ENCODE assay signal across 8 cellular contexts in genomic region chr3:43296565-43296964, GRCh38.
DNase-seq lines count a peak whose midpoint lies in the region; ATAC-seq lines count a peak whose summit lies in the region.

No MANE protein-coding gene starts in this region.

- H3K4me3 ChIP-seq in adipocyte (ENCODE audit: low read length) = no peak overlapping the region

- peaks cover 8% of the 10 kb centered on the region for H3K4me1 ChIP-seq in adipocyte (ENCODE audit: control insufficient read depth, insufficient read depth, low read length)

- no peaks in the 10 kb centered on the region for H3K36me3 ChIP-seq in adipocyte (ENCODE audit: control insufficient read depth, insufficient read depth, low read length, severe bottlenecking)

- H3K9me3 ChIP-seq in adipocyte (ENCODE audit: control insufficient read depth, low read length) = no peaks in the 10 kb centered on the region

- no peak overlapping the region for H3K9ac ChIP-seq in adipocyte (ENCODE audit: low read length)

- DNase-seq in SKM-1 (lab: John Stamatoyannopoulos, UW; ENCODE audit: unreplicated experiment) (peak; percentile 96), adipocyte (ENCODE audit: low read depth) (peak; percentile 14), NCI-H510A (lab: John Stamatoyannopoulos, UW) (no peak), NCI-H82 (lab: John Stamatoyannopoulos, UW) (no peak)
- peak; percentile 40 to 44 for DNase-seq in stimulated activated CD4-positive, alpha-beta T cell treated with anti-CD3 and anti-CD28 coated beads, Interleukin-2, amount 100 ng/mL, for 24 hours

- ATAC-seq in GM18858 (IDR thresholded peaks at IDR 0.05; ENCODE audit: unreplicated experiment) (peak; percentile 84), HG02885 (IDR thresholded peaks at IDR 0.05; ENCODE audit: poor library complexity, unreplicated experiment) (peak; percentile 97), GM18520 (IDR thresholded peaks at IDR 0.05; ENCODE audit: unreplicated experiment) (no peak)

- H3K27me3 ChIP-seq in adipocyte (replicated peaks; ENCODE audit: control insufficient read depth, insufficient read depth, low read length) = no peaks in the 10 kb centered on the region

Comparison
In these comparisons a context has a peak if more than half of its experiments do, and no peak if none do; other contexts are left out.
1. DNase-seq: peak in SKM-1 (single experiment), adipocyte (single experiment) and stimulated activated CD4-positive, alpha-beta T cell treated with anti-CD3 and anti-CD28 coated beads, Interleukin-2, amount 100 ng/mL, for 24 hours (2 of 2); none in NCI-H510A (single experiment) and NCI-H82 (single experiment).